ENCODE assay signal across 14 cellular contexts in the genomic region with DNA sequence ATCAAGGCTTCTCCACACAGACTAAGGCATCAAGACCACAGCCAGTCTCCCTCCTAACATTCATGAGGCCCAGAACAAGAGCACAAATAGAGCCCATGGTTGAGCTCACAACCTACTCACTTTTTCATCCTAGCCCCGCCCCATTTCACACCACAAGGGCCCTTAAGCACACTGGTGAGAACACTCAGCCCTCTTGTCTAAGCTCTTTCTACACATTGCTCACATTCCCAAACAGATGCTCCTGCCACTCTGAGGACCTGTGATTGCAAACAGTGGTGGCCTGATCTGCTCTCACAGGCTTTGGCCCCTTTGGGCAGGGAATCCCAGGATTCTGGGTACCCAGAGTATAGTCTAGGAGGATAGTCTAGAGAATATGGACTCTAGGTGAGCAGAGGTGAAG.
"Had no signal": no experiment of that assay in that cellular context is flagged by ENCODE, and none has a peak within 500 bp of the region (broad histone marks: within the 10 kb centered on the region; RNA-seq: fewer than 3 reads in every experiment).

No MANE protein-coding gene starts in this region.

- H3K36me3 ChIP-seq: suprapubic skin, transverse colon had no signal

- H3K9me3 Mint-ChIP-seq: activated naive CD8-positive, alpha-beta T cell treated with anti-CD3 and anti-CD28 coated beads, Interleukin-2, amount 10 ng/mL, durations not matched to agents 7 days and 5 days; neural crest cell; stimulated activated naive CD8-positive, alpha-beta T cell treated with anti-CD3 and anti-CD28 coated beads, Interleukin-15, amount 100 ng/mL, for 72 hours had no signal

- H3K9me3 ChIP-seq: body of pancreas, suprapubic skin, transverse colon had no signal

- H3K36me3 Mint-ChIP-seq: activated naive CD8-positive, alpha-beta T cell treated with anti-CD3 and anti-CD28 coated beads, Interleukin-2, amount 10 ng/mL, durations not matched to agents 7 days and 5 days had no signal

- H3K27me3 ChIP-seq: body of pancreas, dorsolateral prefrontal cortex, suprapubic skin, transverse colon had no signal

- H3K4me1 ChIP-seq: suprapubic skin had no signal

- H3K27ac ChIP-seq: body of pancreas, dorsolateral prefrontal cortex, suprapubic skin, transverse colon had no signal

- H3K4me1 Mint-ChIP-seq: activated naive CD8-positive, alpha-beta T cell treated with anti-CD3 and anti-CD28 coated beads, Interleukin-2, amount 10 ng/mL, durations not matched to agents 7 days and 5 days had no signal

- H3K4me3 ChIP-seq: body of pancreas, dorsolateral prefrontal cortex, suprapubic skin, transverse colon had no signal

- DNase-seq: activated CD4-positive, alpha-beta T cell treated with anti-CD3 and anti-CD28 coated beads, Interleukin-2, amount 50 U/mL, for 4 hours; activated naive CD8-positive, alpha-beta T cell treated with anti-CD3 and anti-CD28 coated beads, Interleukin-2, amount 10 ng/mL, durations not matched to agents 7 days and 5 days; activated T-cell treated with anti-CD3 and anti-CD28 coated beads for 4 hours; body of pancreas; caudate nucleus; dorsolateral prefrontal cortex; stimulated activated CD4-positive, alpha-beta T cell treated with anti-CD3 and anti-CD28 coated beads, Interleukin-2, amount 100 ng/mL, for 48 hours; stimulated activated naive CD8-positive, alpha-beta T cell treated with anti-CD3 and anti-CD28 coated beads, Interleukin-15, amount 100 ng/mL, for 72 hours; T-helper 1 cell; T-helper 9 cell; transverse colon had no signal

- H3K27ac Mint-ChIP-seq: activated naive CD8-positive, alpha-beta T cell treated with anti-CD3 and anti-CD28 coated beads, Interleukin-2, amount 10 ng/mL, durations not matched to agents 7 days and 5 days; progenitor cell of endocrine pancreas had no signal

- ATAC-seq: body of pancreas; stimulated activated naive CD8-positive, alpha-beta T cell treated with anti-CD3 and anti-CD28 coated beads, Interleukin-15, amount 100 ng/mL, for 72 hours had no signal

- H3K4me3 Mint-ChIP-seq: activated naive CD8-positive, alpha-beta T cell treated with anti-CD3 and anti-CD28 coated beads, Interleukin-2, amount 10 ng/mL, durations not matched to agents 7 days and 5 days; neural crest cell; stimulated activated naive CD8-positive, alpha-beta T cell treated with anti-CD3 and anti-CD28 coated beads, Interleukin-15, amount 100 ng/mL, for 72 hours had no signal
